In the genomic region with DNA sequence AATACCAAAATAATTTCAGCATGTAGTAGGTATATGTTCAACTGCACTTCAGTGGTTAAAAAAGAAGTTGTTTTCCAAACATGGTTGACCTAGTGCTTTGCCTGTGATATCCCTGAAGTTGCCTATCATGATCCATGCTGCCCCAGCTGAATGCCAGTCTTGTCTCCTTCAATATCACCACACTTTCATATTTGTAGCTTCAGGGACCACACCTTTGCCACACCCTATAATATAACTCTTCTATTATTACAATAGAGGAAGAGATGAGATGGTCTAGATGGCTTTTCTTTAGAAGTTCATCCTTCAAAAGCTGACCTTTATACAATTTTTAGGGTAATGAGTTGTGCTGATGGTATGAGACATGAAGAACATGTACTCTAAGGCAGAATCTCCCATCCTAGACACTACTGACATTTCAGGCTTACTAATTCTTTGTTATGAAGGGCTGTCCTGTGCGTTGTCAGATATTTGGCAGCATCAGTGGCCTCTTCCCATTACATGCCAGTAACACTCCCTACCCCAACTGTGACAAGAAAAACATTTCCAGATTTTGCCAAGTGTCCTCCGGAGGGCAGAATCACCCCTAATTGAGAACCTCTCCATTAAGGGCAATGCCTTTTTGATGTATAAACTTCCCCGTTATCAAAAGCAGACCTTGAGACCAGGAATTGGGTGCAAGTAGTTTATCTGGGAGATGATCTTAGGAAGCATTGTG, we compare ENCODE assay signal across 1 cellular context.
A peak's percentile ranks its signal among the peaks of the same experiment; 100 is the strongest.
TF ChIP-seq lines count a peak whose summit lies in the region.

No MANE protein-coding gene starts in this region.

TF ChIP-seq in GM12878, 131 proteins besides CTCF, POLR2A, EP300 and RAD21:
- TF ChIP-seq, protein P1, sequence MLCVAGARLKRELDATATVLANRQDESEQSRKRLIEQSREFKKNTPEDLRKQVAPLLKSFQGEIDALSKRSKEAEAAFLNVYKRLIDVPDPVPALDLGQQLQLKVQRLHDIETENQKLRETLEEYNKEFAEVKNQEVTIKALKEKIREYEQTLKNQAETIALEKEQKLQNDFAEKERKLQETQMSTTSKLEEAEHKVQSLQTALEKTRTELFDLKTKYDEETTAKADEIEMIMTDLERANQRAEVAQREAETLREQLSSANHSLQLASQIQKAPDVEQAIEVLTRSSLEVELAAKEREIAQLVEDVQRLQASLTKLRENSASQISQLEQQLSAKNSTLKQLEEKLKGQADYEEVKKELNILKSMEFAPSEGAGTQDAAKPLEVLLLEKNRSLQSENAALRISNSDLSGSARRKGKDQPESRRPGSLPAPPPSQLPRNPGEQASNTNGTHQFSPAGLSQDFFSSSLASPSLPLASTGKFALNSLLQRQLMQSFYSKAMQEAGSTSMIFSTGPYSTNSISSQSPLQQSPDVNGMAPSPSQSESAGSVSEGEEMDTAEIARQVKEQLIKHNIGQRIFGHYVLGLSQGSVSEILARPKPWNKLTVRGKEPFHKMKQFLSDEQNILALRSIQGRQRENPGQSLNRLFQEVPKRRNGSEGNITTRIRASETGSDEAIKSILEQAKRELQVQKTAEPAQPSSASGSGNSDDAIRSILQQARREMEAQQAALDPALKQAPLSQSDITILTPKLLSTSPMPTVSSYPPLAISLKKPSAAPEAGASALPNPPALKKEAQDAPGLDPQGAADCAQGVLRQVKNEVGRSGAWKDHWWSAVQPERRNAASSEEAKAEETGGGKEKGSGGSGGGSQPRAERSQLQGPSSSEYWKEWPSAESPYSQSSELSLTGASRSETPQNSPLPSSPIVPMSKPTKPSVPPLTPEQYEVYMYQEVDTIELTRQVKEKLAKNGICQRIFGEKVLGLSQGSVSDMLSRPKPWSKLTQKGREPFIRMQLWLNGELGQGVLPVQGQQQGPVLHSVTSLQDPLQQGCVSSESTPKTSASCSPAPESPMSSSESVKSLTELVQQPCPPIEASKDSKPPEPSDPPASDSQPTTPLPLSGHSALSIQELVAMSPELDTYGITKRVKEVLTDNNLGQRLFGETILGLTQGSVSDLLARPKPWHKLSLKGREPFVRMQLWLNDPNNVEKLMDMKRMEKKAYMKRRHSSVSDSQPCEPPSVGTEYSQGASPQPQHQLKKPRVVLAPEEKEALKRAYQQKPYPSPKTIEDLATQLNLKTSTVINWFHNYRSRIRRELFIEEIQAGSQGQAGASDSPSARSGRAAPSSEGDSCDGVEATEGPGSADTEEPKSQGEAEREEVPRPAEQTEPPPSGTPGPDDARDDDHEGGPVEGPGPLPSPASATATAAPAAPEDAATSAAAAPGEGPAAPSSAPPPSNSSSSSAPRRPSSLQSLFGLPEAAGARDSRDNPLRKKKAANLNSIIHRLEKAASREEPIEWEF (IDR thresholded peaks at IDR 0.05; ENCODE audit: insufficient replicate concordance, low read depth, low read length): no peak
- TF ChIP-seq SMC3 (IDR thresholded peaks at IDR 0.05; ENCODE audit: borderline replicate concordance, low read length) (0 out of 2 replicates have a peak, but pooled peaks have one; percentile 23), ATF7 (IDR thresholded peaks at IDR 0.05; ENCODE audit: low read depth) (no peak), RB1 (IDR thresholded peaks at IDR 0.05; ENCODE audit: borderline replicate concordance) (no peak)
